Comparison of ENCODE assay signal across 8 cellular contexts in the genomic region with DNA sequence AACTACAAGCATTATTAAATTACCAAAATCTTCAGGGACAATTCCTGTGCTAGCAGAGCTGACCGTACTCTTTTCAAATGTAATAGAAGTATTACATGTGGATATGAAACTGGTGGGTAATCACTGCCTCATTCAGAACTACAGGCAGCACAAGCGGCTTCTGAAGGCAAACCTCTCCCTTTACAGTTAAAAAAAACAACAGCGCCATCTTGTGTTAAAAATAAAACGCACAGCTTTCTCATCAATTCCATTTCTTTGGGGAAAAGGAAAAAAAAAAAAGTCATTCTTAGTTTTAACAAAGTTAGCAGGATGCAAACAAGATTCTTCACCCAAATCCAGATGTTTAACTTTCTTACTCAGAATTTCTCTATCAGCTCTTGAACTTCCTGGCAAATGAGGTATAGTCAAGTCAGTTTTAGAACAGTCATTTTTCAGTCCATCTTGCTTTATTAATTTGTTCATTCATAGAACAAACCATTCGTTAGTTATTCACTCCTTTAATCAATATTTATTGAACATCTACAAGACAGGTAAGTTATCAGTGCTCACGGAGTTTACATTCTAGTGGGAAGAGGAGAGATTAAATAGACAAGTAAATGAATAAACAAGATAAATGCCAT.
DNase-seq lines count a peak whose midpoint lies in the region; ATAC-seq and TF ChIP-seq lines count a peak whose summit lies in the region.

No MANE protein-coding gene starts in this region.

- H3K27ac Mint-ChIP-seq in brain: no peak overlapping the region

- DNase-seq in Ammon's horn (ENCODE audit: low spot score): peak; percentile 57
- DNase-seq in NCI-H2227 (lab: John Stamatoyannopoulos, UW; ENCODE audit: unreplicated experiment): peak; percentile 85
- DNase-seq in kidney epithelial cell (ENCODE audit: low read depth): no peak
- DNase-seq in uterus: no peak
- no peak for DNase-seq in NCI-H524 treated with DMSO at 0.1 percent for 48 hours (lab: John Stamatoyannopoulos, UW)

- TF ChIP-seq CTCF in brain (conservative IDR thresholded peaks at IDR 0.05): peak; percentile 76 to 85
- peak; percentile 58 for TF ChIP-seq CTCF in kidney epithelial cell (IDR thresholded peaks at IDR 0.05; ENCODE audit: insufficient read depth, low read length, poor library complexity, severe bottlenecking)
- peak; percentile 42 to 55 (median 50) for TF ChIP-seq CTCF in uterus (IDR thresholded peaks at IDR 0.05)

- no peak for TF ChIP-seq POLR2A in uterus (IDR thresholded peaks at IDR 0.05)

- no peak overlapping the region for H3K4me3 Mint-ChIP-seq in brain

- ATAC-seq in GM18508 (IDR thresholded peaks at IDR 0.05; ENCODE audit: insufficient read depth, unreplicated experiment) (peak; percentile 45), HG03066 (IDR thresholded peaks at IDR 0.05; ENCODE audit: low read depth, unreplicated experiment) (peak; percentile 59)

- no peaks in the 10 kb centered on the region for H3K27me3 Mint-ChIP-seq in brain

- H3K4me1 Mint-ChIP-seq in brain: peaks cover 21% of the 10 kb centered on the region

- H3K36me3 Mint-ChIP-seq in brain: no peaks in the 10 kb centered on the region

- no peaks in the 10 kb centered on the region for H3K4me1 ChIP-seq in uterus

- peaks cover 0 to 2% (median 0%) of the 10 kb centered on the region in 5 experiments for H3K9me3 Mint-ChIP-seq in brain

- H3K36me3 ChIP-seq in kidney epithelial cell (ENCODE audit: control insufficient read depth, insufficient read depth, low read length) (no peaks in the 10 kb centered on the region), uterus (no peaks in the 10 kb centered on the region)

- intact Hi-C loops in uterus (cut with DNase I; ENCODE audit: low total_unique reads): no loop called here

- H3K4me3 ChIP-seq in kidney epithelial cell (ENCODE audit: low read depth, low read length): no peak overlapping the region
- no peak overlapping the region for H3K4me3 ChIP-seq in uterus

- no peak overlapping the region for H3K27ac ChIP-seq in uterus

- no peaks in the 10 kb centered on the region for H3K27me3 ChIP-seq in kidney epithelial cell (ENCODE audit: control insufficient read depth, insufficient read depth, low read length)
- H3K27me3 ChIP-seq in uterus: peaks cover 0 to 2% of the 10 kb centered on the region in 2 donors

- no peaks in the 10 kb centered on the region for H3K9me3 ChIP-seq in uterus

Comparison
In these comparisons a context has a peak if more than half of its experiments do, and no peak if none do; other contexts are left out.
1. DNase-seq: peak in Ammon's horn (single experiment) and NCI-H2227 (single experiment); none in kidney epithelial cell (single experiment), uterus (0 of 2) and NCI-H524 treated with DMSO at 0.1 percent for 48 hours (single experiment).
2. Peak in every context shown above with its lines, with median percentiles within 50 percentile points of each other: CTCF ChIP-seq.